Comparison of ENCODE assay signal across 21 cellular contexts in the genomic region with DNA sequence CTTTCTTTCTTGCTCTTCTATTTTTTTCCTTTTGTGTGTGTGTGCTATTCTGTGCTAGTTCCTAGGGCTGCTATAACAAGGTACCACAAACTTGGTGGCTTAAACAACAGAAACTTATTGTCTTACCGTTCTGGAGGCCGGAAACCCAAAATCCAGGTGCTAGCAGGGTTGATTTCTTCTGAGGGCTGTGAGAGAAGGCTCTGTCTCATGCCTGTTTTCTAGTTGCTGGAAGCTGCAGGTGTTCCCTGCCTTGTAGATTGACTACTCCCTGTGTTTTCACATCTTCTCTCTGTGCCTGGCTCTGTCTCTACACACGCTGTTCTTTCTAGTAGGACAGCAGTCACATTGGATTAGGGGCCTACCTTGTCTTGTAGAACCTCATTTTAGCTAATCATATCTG.
"Had no signal": no experiment of that assay in that cellular context is flagged by ENCODE, and none has a peak within 500 bp of the region (broad histone marks: within the 10 kb centered on the region; RNA-seq: fewer than 3 reads in every experiment).

No MANE protein-coding gene starts in this region.

- H3K27me3 Mint-ChIP-seq: dendritic cell treated with granulocyte-macrophage colony-stimulating factor and Interleukin-4, amounts not matched to agents 40 ng/mL and 50 ng/mL, for 4 days; effector memory CD8-positive, alpha-beta T cell had no signal

- H3K9me3 ChIP-seq: colonic mucosa had no signal

- H3K27ac ChIP-seq: colonic mucosa, epithelial cell of prostate, foreskin keratinocyte, heart right ventricle, left lung, lower lobe of right lung had no signal

- ATAC-seq: effector memory CD8-positive, alpha-beta T cell; esophagus mucosa; foreskin keratinocyte; heart right ventricle; left cardiac atrium; left lung; left ventricle myocardium superior; lower lobe of right lung; naive thymus-derived CD4-positive, alpha-beta T cell had no signal

- H3K36me3 ChIP-seq: colonic mucosa, heart right ventricle, left lung, lower lobe of right lung had no signal

- H3K4me3 Mint-ChIP-seq: dendritic cell treated with granulocyte-macrophage colony-stimulating factor and Interleukin-4, amounts not matched to agents 40 ng/mL and 50 ng/mL, for 4 days; effector memory CD8-positive, alpha-beta T cell; endodermal cell; naive thymus-derived CD4-positive, alpha-beta T cell had no signal

- H3K4me1 Mint-ChIP-seq: endodermal cell; naive thymus-derived CD4-positive, alpha-beta T cell had no signal

- H3K4me3 ChIP-seq: colonic mucosa, heart right ventricle, left lung, lower lobe of right lung had no signal

- H3K27ac Mint-ChIP-seq: dendritic cell treated with granulocyte-macrophage colony-stimulating factor and Interleukin-4, amounts not matched to agents 40 ng/mL and 50 ng/mL, for 4 days; effector memory CD8-positive, alpha-beta T cell; endodermal cell; naive thymus-derived CD4-positive, alpha-beta T cell had no signal

- H3K4me1 ChIP-seq: colonic mucosa, foreskin keratinocyte, heart right ventricle, left lung, lower lobe of right lung had no signal

- DNase-seq: colonic mucosa; cortex of kidney; effector CD8-positive, alpha-beta T cell; effector memory CD8-positive, alpha-beta T cell; endodermal cell; erythroblast; foreskin keratinocyte; glutamatergic neuron; head of caudate nucleus; heart right ventricle; hippocampal formation; left cardiac atrium; left lung; left ventricle myocardium superior; lower lobe of right lung; mesendoderm; midbrain; naive thymus-derived CD4-positive, alpha-beta T cell had no signal

- H3K27me3 ChIP-seq: colonic mucosa, foreskin keratinocyte, left lung had no signal
